10 cellular contexts compared by ENCODE assay signal in genomic region chr15:75065467-75065850, GRCh38. TPM values are rescaled to one million over a fixed set of nuclear protein-coding genes. Genes with fewer than 3 reads are reported as not detected.
DNase-seq lines count a peak whose midpoint lies in the region; ATAC-seq, FAIRE-seq and TF ChIP-seq lines count a peak whose summit lies in the region.
"Had no signal": no experiment of that assay in that cellular context is flagged by ENCODE, and none has a peak within 500 bp of the region (broad histone marks: within the 10 kb centered on the region; RNA-seq: fewer than 3 reads in every experiment).

No MANE protein-coding gene starts in this region.

- H2AK5ac ChIP-seq in IMR-90 (ENCODE audit: low read depth, low read length) = no peak overlapping the region

- 0 out of 2 replicates have a peak, but pooled peaks cover 3% of the 10 kb centered on the region for H4K20me1 ChIP-seq in IMR-90 (ENCODE audit: insufficient read depth, low read length)

- TF ChIP-seq EP300 in ovary (IDR thresholded peaks at IDR 0.05) = no peak

- dilution Hi-C loops in IMR-90 (cut with HindIII; ENCODE audit: low sequenced_read_pairs, unreplicated experiment) = no loop called here

- no peak overlapping the region for H3K4me2 ChIP-seq in IMR-90 (ENCODE audit: low read depth, low read length)
- H3K4me2 ChIP-seq: SK-N-SH had no signal

- no peak overlapping the region for H2BK120ac ChIP-seq in IMR-90 (ENCODE audit: low read depth, low read length)

- peak; percentile 24 for DNase-seq in IMR-90
- DNase-seq in NCI-H345 (lab: John Stamatoyannopoulos, UW) = peak; percentile 61
- DNase-seq in ovary = peak in 4 of 5 donors; percentile 50 to 65 (median 55)
- no peak for DNase-seq in D721Med (ENCODE audit: insufficient read length, low spot score)
- DNase-seq in DMS79 treated with DMSO at 0.1 percent for 48 hours (lab: John Stamatoyannopoulos, UW) = no peak
- DNase-seq in nucleus accumbens (lab: John Stamatoyannopoulos, UW) = no peak
- no peak for DNase-seq in SKM-1 treated with dmso at 0.1 percent for 144 hours (lab: John Stamatoyannopoulos, UW; ENCODE audit: unreplicated experiment)
- DNase-seq: SK-N-SH had no signal

- no peak overlapping the region for H3K27ac ChIP-seq in IMR-90 (ENCODE audit: insufficient read depth, low read length)
- H3K27ac ChIP-seq in ovary = peak overlapping the region; percentile 1 to 62
- H3K27ac ChIP-seq: parathyroid adenoma had no signal

- H3K4me3 ChIP-seq in IMR-90 (ENCODE audit: insufficient read depth, low read depth, low read length) (no peak overlapping the region), ovary (no peak overlapping the region)

- H3K9ac ChIP-seq in IMR-90 (ENCODE audit: low read depth, low read length) = no peak overlapping the region
- H3K9ac ChIP-seq: parathyroid adenoma, SK-N-SH had no signal

- peak overlapping the region; percentile 28 for H2AK9ac ChIP-seq in IMR-90 (replicated peaks; ENCODE audit: low read depth, low read length, poor library complexity)

- H4K5ac ChIP-seq in IMR-90 (ENCODE audit: low read depth, low read length) = no peak overlapping the region

- H4K91ac ChIP-seq in IMR-90 (ENCODE audit: insufficient read depth, low read depth, low read length) = no peak overlapping the region

- TF ChIP-seq RAD21 in IMR-90 (IDR thresholded peaks at IDR 0.05; ENCODE audit: low read length) = no peak

- no peak overlapping the region for H3K18ac ChIP-seq in IMR-90 (ENCODE audit: low read depth, low read length)

- H3K79me1 ChIP-seq in IMR-90 (ENCODE audit: low read depth in 1 of 2, low read length in 2 of 2) = no peaks in the 10 kb centered on the region

- H3K9me3 ChIP-seq in IMR-90 (ENCODE audit: control insufficient read depth, insufficient read depth, low read length) = 0 out of 2 replicates have a peak, but pooled peaks cover 2% of the 10 kb centered on the region
- H3K9me3 ChIP-seq in ovary = no peaks in the 10 kb centered on the region
- H3K9me3 ChIP-seq: SK-N-SH had no signal

- FAIRE-seq in D721Med (lab: Jason Lieb, UNC) = no peak

- peaks cover 3% of the 10 kb centered on the region for H3K27me3 Mint-ChIP-seq in dendritic cell treated with granulocyte-macrophage colony-stimulating factor and Interleukin-4, amounts not matched to agents 40 ng/mL and 50 ng/mL, for 4 days

- H2BK5ac ChIP-seq in IMR-90 (ENCODE audit: low read depth, low read length, poor library complexity, severe bottlenecking) = no peak overlapping the region

- intact Hi-C loops in IMR-90 (cut with micrococcal nuclease) (no loop called here), ovary (cut with DNase I) (loop anchor here in 3 of 4 donors (10.0 kb wide), 1 partner anchor 49 kb away; no protein-coding TSS in a partner anchor)
- intact Hi-C loops in dendritic cell treated with granulocyte-macrophage colony-stimulating factor and Interleukin-4, amounts not matched to agents 40 ng/mL and 50 ng/mL, for 4 days (cut with micrococcal nuclease) = loop anchor here (5.0 kb wide), 2 partner anchors 33 to 47 kb away; no protein-coding TSS in a partner anchor

- no peak overlapping the region for H3K14ac ChIP-seq in IMR-90 (replicated peaks; ENCODE audit: low read depth, low read length)

- WGBS in IMR-90 (ENCODE audit: extremely low coverage in 2 of 2, insufficient read length in 1 of 2), 2 experiments = 100% methylated on average over 1 of the region's 1 CpG; no CpG with 5 or more reads in 1 of the 2 experiments
- 35 to 46% (median 38%) methylated on average over 1 of the region's 1 CpG for WGBS in ovary, 3 donors

- no peak for ATAC-seq in IMR-90 (ENCODE audit: low read depth)

- no peaks in the 10 kb centered on the region for H3K9me3 Mint-ChIP-seq in dendritic cell treated with granulocyte-macrophage colony-stimulating factor and Interleukin-4, amounts not matched to agents 40 ng/mL and 50 ng/mL, for 4 days

- no peak overlapping the region for H2BK20ac ChIP-seq in IMR-90 (ENCODE audit: low read depth, low read length)

- TF ChIP-seq CTCF in IMR-90 (conservative IDR thresholded peaks at IDR 0.05; ENCODE audit: low read depth, low read length) (no peak), ovary (IDR thresholded peaks at IDR 0.05) (no peak), D721Med (IDR thresholded peaks at IDR 0.05; ENCODE audit: insufficient read depth, missing control alignments) (no peak)

- H3K27ac Mint-ChIP-seq in dendritic cell treated with granulocyte-macrophage colony-stimulating factor and Interleukin-4, amounts not matched to agents 40 ng/mL and 50 ng/mL, for 4 days = peak overlapping the region; percentile 87

- no TSS peak for BruUV-seq in IMR-90 (replicated peaks; lab: Mats Ljungman, UMichigan)

- H3K4me1 ChIP-seq in IMR-90 (ENCODE audit: control insufficient read depth, insufficient read depth, low read length) (no peaks in the 10 kb centered on the region; the same call in 1 of the 2 replicates), ovary (ENCODE audit: insufficient read depth) (peaks cover 22% of the 10 kb centered on the region)
- H3K4me1 ChIP-seq: parathyroid adenoma had no signal

- no peak overlapping the region for H3K4me3 Mint-ChIP-seq in dendritic cell treated with granulocyte-macrophage colony-stimulating factor and Interleukin-4, amounts not matched to agents 40 ng/mL and 50 ng/mL, for 4 days

- CTCF ChIA-PET in IMR-90 (lab: Yijun Ruan, JAX) = interaction anchor here (0.6 kb wide), 1 partner anchor 34 kb away, joined by 6 read pairs; no protein-coding TSS in a partner anchor

- H3K4ac ChIP-seq in IMR-90 (ENCODE audit: low read depth, low read length) = no peak overlapping the region

- no peaks in the 10 kb centered on the region for H3K36me3 Mint-ChIP-seq in dendritic cell treated with granulocyte-macrophage colony-stimulating factor and Interleukin-4, amounts not matched to agents 40 ng/mL and 50 ng/mL, for 4 days (ENCODE audit: low read depth)

- no peak overlapping the region for H3K56ac ChIP-seq in IMR-90 (ENCODE audit: extremely low read depth, insufficient read depth, low read length)

- no peak for TF ChIP-seq POLR2A in IMR-90 (IDR thresholded peaks at IDR 0.05; ENCODE audit: low read depth, low read length)
- TF ChIP-seq POLR2A in ovary (IDR thresholded peaks at IDR 0.05) = no peak

- H3K36me3 ChIP-seq in IMR-90 (ENCODE audit: control insufficient read depth, insufficient read depth, low read length) (no peaks in the 10 kb centered on the region), ovary (no peaks in the 10 kb centered on the region)

- H3K27me3 ChIP-seq in IMR-90 (ENCODE audit: control insufficient read depth, insufficient read depth, low read length) = peaks cover 7% of the 10 kb centered on the region
- no peaks in the 10 kb centered on the region for H3K27me3 ChIP-seq in ovary

- H2BK15ac ChIP-seq in IMR-90 (ENCODE audit: low read depth, low read length) = no peak overlapping the region

- H4K8ac ChIP-seq in IMR-90 (ENCODE audit: low read depth in 2 of 2, low read length in 2 of 2) = no peak overlapping the region

- no peak overlapping the region for H2AFZ ChIP-seq in IMR-90 (replicated peaks; ENCODE audit: low read length, poor library complexity)
- H2AFZ ChIP-seq: parathyroid adenoma had no signal

- no peak overlapping the region for H3K23ac ChIP-seq in IMR-90 (ENCODE audit: low read depth, low read length)

- no peaks in the 10 kb centered on the region for H3K9me1 ChIP-seq in IMR-90 (ENCODE audit: insufficient read depth, low read length)

- H3K4me1 Mint-ChIP-seq in dendritic cell treated with granulocyte-macrophage colony-stimulating factor and Interleukin-4, amounts not matched to agents 40 ng/mL and 50 ng/mL, for 4 days (ENCODE audit: low read depth) = peaks cover 91% of the 10 kb centered on the region

- in situ Hi-C loops in IMR-90 (cut with MboI; ENCODE audit: low sequenced_read_pairs) = no loop called here

- POLR2A ChIA-PET in IMR-90 (lab: Charles Lee; ENCODE audit: unreplicated experiment) = no interaction called here

TF ChIP-seq in IMR-90, 13 proteins besides CTCF, POLR2A, EP300 and RAD21 (continues in another document):
- TF ChIP-seq BHLHE40 (IDR thresholded peaks at IDR 0.05; ENCODE audit: low read depth, low read length) (no peak), SMC3 (IDR thresholded peaks at IDR 0.05; ENCODE audit: low read depth, low read length) (no peak), USF2 (IDR thresholded peaks at IDR 0.05; ENCODE audit: low read depth, low read length) (no peak), CEBPB (IDR thresholded peaks at IDR 0.05; ENCODE audit: low read depth, low read length) (no peak), NFE2L2 (IDR thresholded peaks at IDR 0.05; ENCODE audit: low read depth, low read length) (no peak), MXI1 (IDR thresholded peaks at IDR 0.05; ENCODE audit: borderline replicate concordance, low read depth, low read length) (no peak), MAZ (IDR thresholded peaks at IDR 0.05; ENCODE audit: borderline replicate concordance, low read depth, low read length) (no peak), RFX5 (IDR thresholded peaks at IDR 0.05; ENCODE audit: low read depth, low read length) (no peak), ELK1 (IDR thresholded peaks at IDR 0.05; ENCODE audit: borderline replicate concordance, low read depth, low read length) (no peak), MAFK (IDR thresholded peaks at IDR 0.05; ENCODE audit: low read depth, low read length) (no peak), RCOR1 (IDR thresholded peaks at IDR 0.05; ENCODE audit: insufficient replicate concordance, low read length) (no peak), FOS (IDR thresholded peaks at IDR 0.05; ENCODE audit: low read depth, low read length) (no peak)

RNA-seq across cellular contexts. Expression of gene PPCDC, which starts 42.1 kb away (rescaled TPM):
- 5.6 and 13.3 TPM in 2 replicates for total RNA-seq in IMR-90 (2012; rRNA removed)
- polyA plus RNA-seq in IMR-90 (2012; rRNA removed) = 16.3 and 17.1 TPM in 2 replicates
- 11.2 and 24.4 TPM in 2 replicates for polyA plus RNA-seq in IMR-90 (2012; cell fraction: cytosol; rRNA removed)
- 14.8 and 25.5 TPM in 2 replicates for polyA plus RNA-seq in IMR-90 (2012; cell fraction: nucleus; rRNA removed; ENCODE audit: low replicate concordance)
- total RNA-seq in ovary = 10 to 100 TPM in 3 of 7 donors, 1 to 10 TPM in 4; 7.9 to 20.6 (median 9.7) TPM
- 10 to 100 TPM in 1 of 2 donors, 1 to 10 TPM in 1; 4.0 to 13.4 TPM for polyA plus RNA-seq in ovary

Comparison
In these comparisons a context has a peak if more than half of its experiments do, and no peak if none do; other contexts are left out.
1. DNase-seq: peak in IMR-90 (single experiment), NCI-H345 (single experiment) and ovary (4 of 5); none in D721Med (single experiment), DMS79 treated with DMSO at 0.1 percent for 48 hours (single experiment), nucleus accumbens (0 of 56) and SKM-1 treated with dmso at 0.1 percent for 144 hours (single experiment).